1 cellular context compared by ENCODE assay signal in genomic region chr11:65524747-65525658, GRCh38.
A peak's percentile ranks its signal among the peaks of the same experiment; 100 is the strongest.
TF ChIP-seq lines count a peak whose summit lies in the region.

Gene SCYL1, plus strand, starts transcription at chr11:65525083. Its CDS starts 71 bp downstream, at chr11:65525154.

TF ChIP-seq in HepG2, 621 proteins besides CTCF, POLR2A, EP300 and RAD21 (continued from another document):
- TF ChIP-seq, protein P1, sequence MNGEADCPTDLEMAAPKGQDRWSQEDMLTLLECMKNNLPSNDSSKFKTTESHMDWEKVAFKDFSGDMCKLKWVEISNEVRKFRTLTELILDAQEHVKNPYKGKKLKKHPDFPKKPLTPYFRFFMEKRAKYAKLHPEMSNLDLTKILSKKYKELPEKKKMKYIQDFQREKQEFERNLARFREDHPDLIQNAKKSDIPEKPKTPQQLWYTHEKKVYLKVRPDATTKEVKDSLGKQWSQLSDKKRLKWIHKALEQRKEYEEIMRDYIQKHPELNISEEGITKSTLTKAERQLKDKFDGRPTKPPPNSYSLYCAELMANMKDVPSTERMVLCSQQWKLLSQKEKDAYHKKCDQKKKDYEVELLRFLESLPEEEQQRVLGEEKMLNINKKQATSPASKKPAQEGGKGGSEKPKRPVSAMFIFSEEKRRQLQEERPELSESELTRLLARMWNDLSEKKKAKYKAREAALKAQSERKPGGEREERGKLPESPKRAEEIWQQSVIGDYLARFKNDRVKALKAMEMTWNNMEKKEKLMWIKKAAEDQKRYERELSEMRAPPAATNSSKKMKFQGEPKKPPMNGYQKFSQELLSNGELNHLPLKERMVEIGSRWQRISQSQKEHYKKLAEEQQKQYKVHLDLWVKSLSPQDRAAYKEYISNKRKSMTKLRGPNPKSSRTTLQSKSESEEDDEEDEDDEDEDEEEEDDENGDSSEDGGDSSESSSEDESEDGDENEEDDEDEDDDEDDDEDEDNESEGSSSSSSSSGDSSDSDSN (CRISPR knock-in tag; IDR thresholded peaks at IDR 0.05): peak; percentile 100
- no peak for TF ChIP-seq ZNF713 (CRISPR knock-in tag; IDR thresholded peaks at IDR 0.05)
- TF ChIP-seq, protein P2, sequence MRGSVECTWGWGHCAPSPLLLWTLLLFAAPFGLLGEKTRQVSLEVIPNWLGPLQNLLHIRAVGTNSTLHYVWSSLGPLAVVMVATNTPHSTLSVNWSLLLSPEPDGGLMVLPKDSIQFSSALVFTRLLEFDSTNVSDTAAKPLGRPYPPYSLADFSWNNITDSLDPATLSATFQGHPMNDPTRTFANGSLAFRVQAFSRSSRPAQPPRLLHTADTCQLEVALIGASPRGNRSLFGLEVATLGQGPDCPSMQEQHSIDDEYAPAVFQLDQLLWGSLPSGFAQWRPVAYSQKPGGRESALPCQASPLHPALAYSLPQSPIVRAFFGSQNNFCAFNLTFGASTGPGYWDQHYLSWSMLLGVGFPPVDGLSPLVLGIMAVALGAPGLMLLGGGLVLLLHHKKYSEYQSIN (CRISPR knock-in tag; IDR thresholded peaks at IDR 0.05; ENCODE audit: borderline replicate concordance): no peak
- TF ChIP-seq CHD2 (IDR thresholded peaks at IDR 0.05; ENCODE audit: low read depth, low read length): no peak
- no peak for TF ChIP-seq ZNF260 (CRISPR knock-in tag; IDR thresholded peaks at IDR 0.05; ENCODE audit: borderline replicate concordance, low read depth)
- TF ChIP-seq TEAD3 (CRISPR knock-in tag; optimal IDR thresholded peaks at IDR 0.05; ENCODE audit: borderline replicate concordance): peak; percentile 43
- no peak for TF ChIP-seq STAG1 (CRISPR knock-in tag; IDR thresholded peaks at IDR 0.05)
- peak; percentile 21; the same call in 1 of the 2 replicates for TF ChIP-seq NRL (CRISPR knock-in tag; IDR thresholded peaks at IDR 0.05; ENCODE audit: borderline replicate concordance)
- peak; percentile 73; the same call in 1 of the 2 replicates for TF ChIP-seq IRX3 (CRISPR knock-in tag; IDR thresholded peaks at IDR 0.05; ENCODE audit: borderline replicate concordance, low read depth)
- peak; percentile 51; the same call in 1 of the 2 replicates for TF ChIP-seq ZBTB2 (CRISPR knock-in tag; IDR thresholded peaks at IDR 0.05; ENCODE audit: low read depth)
- peak; percentile 20; the same call in 1 of the 2 replicates for TF ChIP-seq NFKBIZ (CRISPR knock-in tag; IDR thresholded peaks at IDR 0.05)
- no peak for TF ChIP-seq SP1 (IDR thresholded peaks at IDR 0.05)
- TF ChIP-seq SP1 (CRISPR knock-in tag; IDR thresholded peaks at IDR 0.05): peak; percentile 38
- TF ChIP-seq GTF2F1 (IDR thresholded peaks at IDR 0.05; ENCODE audit: low read length): no peak
- no peak for TF ChIP-seq RBM39 (IDR thresholded peaks at IDR 0.05; ENCODE audit: low read depth, low read length, poor library complexity, severe bottlenecking)
- TF ChIP-seq SMAD3 (CRISPR knock-in tag; IDR thresholded peaks at IDR 0.05): no peak
- 0 out of 2 replicates have a peak, but pooled peaks have one; percentile 61 for TF ChIP-seq KMT2A (CRISPR knock-in tag; IDR thresholded peaks at IDR 0.05)
- peak; percentile 70 for TF ChIP-seq SAP130 (CRISPR knock-in tag; IDR thresholded peaks at IDR 0.05; ENCODE audit: low read depth)
- TF ChIP-seq ZBTB42 (CRISPR knock-in tag; IDR thresholded peaks at IDR 0.05): no peak
- no peak for TF ChIP-seq NKX3-1 (CRISPR knock-in tag; IDR thresholded peaks at IDR 0.05)
- TF ChIP-seq ZNF772 (CRISPR knock-in tag; IDR thresholded peaks at IDR 0.05): peak; percentile 85; the same call in 1 of the 2 replicates
- peak; percentile 60; the same call in 1 of the 2 replicates for TF ChIP-seq RXRA (CRISPR knock-in tag; IDR thresholded peaks at IDR 0.05)
- TF ChIP-seq SIN3A (IDR thresholded peaks at IDR 0.05; ENCODE audit: borderline replicate concordance, low read depth, low read length): no peak
- TF ChIP-seq RXRB (CRISPR knock-in tag; IDR thresholded peaks at IDR 0.05; ENCODE audit: borderline replicate concordance): peak; percentile 17; the same call in 1 of the 2 replicates
- TF ChIP-seq TARDBP (CRISPR knock-in tag; IDR thresholded peaks at IDR 0.05): 0 out of 2 replicates have a peak, but pooled peaks have one; percentile 56
- 0 out of 2 replicates have a peak, but pooled peaks have one; percentile 12 for TF ChIP-seq MEIS2 (CRISPR knock-in tag; IDR thresholded peaks at IDR 0.05)
- no peak for TF ChIP-seq XBP1 (CRISPR knock-in tag; IDR thresholded peaks at IDR 0.05)
- TF ChIP-seq ATAD3A (CRISPR knock-in tag; IDR thresholded peaks at IDR 0.05): no peak
- peak; percentile 35; the same call in 1 of the 2 replicates for TF ChIP-seq SP5 (CRISPR knock-in tag; IDR thresholded peaks at IDR 0.05; ENCODE audit: borderline replicate concordance, low read depth)
- peak; percentile 63 for TF ChIP-seq POLR2G (IDR thresholded peaks at IDR 0.05; ENCODE audit: low read depth, low read length)
- TF ChIP-seq TBX2 (CRISPR knock-in tag; IDR thresholded peaks at IDR 0.05; ENCODE audit: borderline replicate concordance): peak; percentile 84; the same call in 1 of the 2 replicates
- peak; percentile 59; the same call in 1 of the 2 replicates for TF ChIP-seq SMAD1 (CRISPR knock-in tag; IDR thresholded peaks at IDR 0.05; ENCODE audit: borderline replicate concordance, low read depth)
- 0 out of 2 replicates have a peak, but pooled peaks have one; percentile 29 for TF ChIP-seq ZNF280B (CRISPR knock-in tag; IDR thresholded peaks at IDR 0.05; ENCODE audit: borderline replicate concordance)
- TF ChIP-seq ZNF574 (CRISPR knock-in tag; IDR thresholded peaks at IDR 0.05): peak; percentile 57; the same call in 1 of the 2 replicates
- TF ChIP-seq ZNF646 (CRISPR knock-in tag; IDR thresholded peaks at IDR 0.05): no peak
- peak; percentile 77; the same call in 1 of the 2 replicates for TF ChIP-seq ZNF773 (CRISPR knock-in tag; IDR thresholded peaks at IDR 0.05; ENCODE audit: borderline replicate concordance)
TF ChIP-seq in HepG2: peak in this region for 148.
